1 cellular context compared by ENCODE assay signal in genomic region chr9:95504053-95504963, GRCh38.
TF ChIP-seq lines count a peak whose summit lies in the region.

No MANE protein-coding gene starts in this region.

TF ChIP-seq in HEK293, 187 proteins besides CTCF, POLR2A, EP300 and RAD21 (continued from another document and continues in another):
- no peak for TF ChIP-seq ELK4 (IDR thresholded peaks at IDR 0.05; ENCODE audit: borderline replicate concordance, low read depth, low read length)
- no peak for TF ChIP-seq ZNF624 (tag by site-specific recombination; IDR thresholded peaks at IDR 0.05)
- TF ChIP-seq PRDM6 (tag by site-specific recombination; IDR thresholded peaks at IDR 0.05), result peak; percentile 77
- TF ChIP-seq ZNF266 (tag by site-specific recombination; IDR thresholded peaks at IDR 0.05; ENCODE audit: low read depth), result no peak
- no peak for TF ChIP-seq ZNF473 (tag by site-specific recombination; IDR thresholded peaks at IDR 0.05)
- TF ChIP-seq ZNF394 (tag by site-specific recombination; IDR thresholded peaks at IDR 0.05; ENCODE audit: borderline replicate concordance), result no peak
- no peak for TF ChIP-seq ZNF792 (tag by site-specific recombination; IDR thresholded peaks at IDR 0.05)
- TF ChIP-seq ZNF513 (tag by site-specific recombination; IDR thresholded peaks at IDR 0.05), result no peak
- TF ChIP-seq INSM2 (tag by site-specific recombination; IDR thresholded peaks at IDR 0.05), result no peak
- no peak for TF ChIP-seq RBAK (tag by site-specific recombination; IDR thresholded peaks at IDR 0.05)
- peak; percentile 48 for TF ChIP-seq ZBTB8A (tag by site-specific recombination; IDR thresholded peaks at IDR 0.05)
- TF ChIP-seq ZNF560 (tag by site-specific recombination; IDR thresholded peaks at IDR 0.05; ENCODE audit: borderline replicate concordance), result no peak
- no peak for TF ChIP-seq TRIM28 (IDR thresholded peaks at IDR 0.05; ENCODE audit: borderline replicate concordance, low read length)
- peak; percentile 28; the same call in 1 of the 2 replicates for TF ChIP-seq OSR2 (tag by site-specific recombination; IDR thresholded peaks at IDR 0.05)
- TF ChIP-seq ZNF354C (tag by site-specific recombination; IDR thresholded peaks at IDR 0.05; ENCODE audit: borderline replicate concordance, low read depth), result no peak
- no peak for TF ChIP-seq ZNF350 (tag by site-specific recombination; IDR thresholded peaks at IDR 0.05)
- no peak for TF ChIP-seq SALL2 (tag by site-specific recombination; IDR thresholded peaks at IDR 0.05; ENCODE audit: borderline replicate concordance)
- no peak for TF ChIP-seq ZBTB48 (tag by site-specific recombination; IDR thresholded peaks at IDR 0.05)
- no peak for TF ChIP-seq MYNN (tag by site-specific recombination; IDR thresholded peaks at IDR 0.05; ENCODE audit: borderline replicate concordance)
- TF ChIP-seq KLF1 (tag by site-specific recombination; IDR thresholded peaks at IDR 0.05), result 0 out of 2 replicates have a peak, but pooled peaks have one; percentile 26
- TF ChIP-seq ZNF837 (tag by site-specific recombination; IDR thresholded peaks at IDR 0.05), result no peak
- peak; percentile 48 for TF ChIP-seq SP3 (tag by site-specific recombination; IDR thresholded peaks at IDR 0.05)
- no peak for TF ChIP-seq SCRT1 (tag by site-specific recombination; IDR thresholded peaks at IDR 0.05; ENCODE audit: borderline replicate concordance)
- TF ChIP-seq ZNF174 (tag by site-specific recombination; IDR thresholded peaks at IDR 0.05), result no peak
- TF ChIP-seq ZNF184 (tag by site-specific recombination; IDR thresholded peaks at IDR 0.05), result no peak
- TF ChIP-seq ZNF391 (tag by site-specific recombination; IDR thresholded peaks at IDR 0.05; ENCODE audit: borderline replicate concordance, low read depth), result no peak
- no peak for TF ChIP-seq ZNF610 (tag by site-specific recombination; IDR thresholded peaks at IDR 0.05; ENCODE audit: borderline replicate concordance)
- TF ChIP-seq REST (tag by site-specific recombination; IDR thresholded peaks at IDR 0.05), result no peak
- no peak for TF ChIP-seq ZNF639 (tag by site-specific recombination; IDR thresholded peaks at IDR 0.05)
- no peak for TF ChIP-seq ZNF302 (tag by site-specific recombination; IDR thresholded peaks at IDR 0.05; ENCODE audit: low read depth)
- no peak for TF ChIP-seq REPIN1 (tag by site-specific recombination; IDR thresholded peaks at IDR 0.05; ENCODE audit: low read depth)
- peak; percentile 78 for TF ChIP-seq PRDM1 (tag by site-specific recombination; IDR thresholded peaks at IDR 0.05)
- peak; percentile 42; the same call in 1 of the 2 replicates for TF ChIP-seq PATZ1 (tag by site-specific recombination; IDR thresholded peaks at IDR 0.05)
- no peak for TF ChIP-seq BCL11B (tag by site-specific recombination; IDR thresholded peaks at IDR 0.05; ENCODE audit: low read depth)
- TF ChIP-seq ZNF521 (tag by site-specific recombination; IDR thresholded peaks at IDR 0.05), result no peak
- TF ChIP-seq ZNF223 (tag by site-specific recombination; IDR thresholded peaks at IDR 0.05), result no peak
- peak; percentile 45; the same call in 1 of the 2 replicates for TF ChIP-seq ZNF335 (tag by site-specific recombination; conservative IDR thresholded peaks at IDR 0.05)
- TF ChIP-seq KLF16 (tag by site-specific recombination; IDR thresholded peaks at IDR 0.05), result no peak
- no peak for TF ChIP-seq ZNF416 (tag by site-specific recombination; IDR thresholded peaks at IDR 0.05)
- no peak for TF ChIP-seq PBX3 (CRISPR knock-in tag; IDR thresholded peaks at IDR 0.05)
- no peak for TF ChIP-seq ZNF529 (tag by site-specific recombination; IDR thresholded peaks at IDR 0.05; ENCODE audit: insufficient replicate concordance)
- TF ChIP-seq ZIC2 (tag by site-specific recombination; IDR thresholded peaks at IDR 0.05), result peak; percentile 10; the same call in 1 of the 2 replicates
- TF ChIP-seq HOXD13 (CRISPR knock-in tag; IDR thresholded peaks at IDR 0.05; ENCODE audit: borderline replicate concordance), result no peak
- TF ChIP-seq ZNF645 (tag by site-specific recombination; IDR thresholded peaks at IDR 0.05), result no peak
- no peak for TF ChIP-seq ZNF10 (tag by site-specific recombination; IDR thresholded peaks at IDR 0.05)
- TF ChIP-seq HOXA7 (CRISPR knock-in tag; IDR thresholded peaks at IDR 0.05; ENCODE audit: borderline replicate concordance), result no peak
- TF ChIP-seq ZNF148 (tag by site-specific recombination; IDR thresholded peaks at IDR 0.05; ENCODE audit: borderline replicate concordance), result no peak
- TF ChIP-seq FEZF1 (tag by site-specific recombination; IDR thresholded peaks at IDR 0.05), result peak; percentile 70
